Comparison of ENCODE assay signal across 22 cellular contexts in genomic region chr13:62556973-62557372, GRCh38.
"Had no signal": no experiment of that assay in that cellular context is flagged by ENCODE, and none has a peak within 500 bp of the region (broad histone marks: within the 10 kb centered on the region; RNA-seq: fewer than 3 reads in every experiment).

No MANE protein-coding gene starts in this region.

- FAIRE-seq: endometrium, kidney, pancreas had no signal

- H3K36me3 ChIP-seq: esophagus muscularis mucosa, pancreas, right lobe of liver, spleen, tibial nerve, upper lobe of right lung had no signal

- H3K27ac ChIP-seq: epithelial cell of prostate, esophagus muscularis mucosa, pancreas, right lobe of liver, spleen, testis, tibial nerve, upper lobe of right lung had no signal

- H3K4me1 ChIP-seq: esophagus muscularis mucosa, pancreas, right lobe of liver, spleen, testis, tibial nerve, upper lobe of right lung had no signal

- H3K27me3 ChIP-seq: esophagus muscularis mucosa, pancreas, right lobe of liver, spleen, testis, tibial nerve, upper lobe of right lung had no signal

- H3K4me3 ChIP-seq: esophagus muscularis mucosa, lung, pancreas, right lobe of liver, spleen, testis, tibial nerve, upper lobe of right lung had no signal

- H3K9me3 ChIP-seq: esophagus muscularis mucosa, pancreas, right lobe of liver, testis, tibial nerve, upper lobe of right lung had no signal

- ATAC-seq: left cardiac atrium; left ventricle myocardium superior; pancreas; right lobe of liver; stimulated activated memory B cell treated with anti-CD40 and anti-IgM and Interleukin-4, amounts not matched to agents 10 μg/mL and 1 μg/mL and 100 μg/mL, for 72 hours; upper lobe of right lung had no signal

- DNase-seq: effector memory CD4-positive, alpha-beta T cell; kidney; left cardiac atrium; left ventricle myocardium superior; mesendoderm; naive B cell; occipital lobe; pancreas; retina; right lobe of liver; spleen; stimulated activated CD4-positive, alpha-beta T cell treated with anti-CD3 and anti-CD28 coated beads, Interleukin-15, amount 100 ng/mL, for 24 hours; stimulated activated CD4-positive, alpha-beta T cell treated with anti-CD3 and anti-CD28 coated beads, Interleukin-1b, Interleukin-23, amount 100 ng/mL, for 48 hours; stimulated activated CD4-positive, alpha-beta T cell treated with anti-CD3 and anti-CD28 coated beads, Interleukin-4, amount 100 ng/mL, for 24 hours; testis; upper lobe of right lung had no signal
